In the genomic region with DNA sequence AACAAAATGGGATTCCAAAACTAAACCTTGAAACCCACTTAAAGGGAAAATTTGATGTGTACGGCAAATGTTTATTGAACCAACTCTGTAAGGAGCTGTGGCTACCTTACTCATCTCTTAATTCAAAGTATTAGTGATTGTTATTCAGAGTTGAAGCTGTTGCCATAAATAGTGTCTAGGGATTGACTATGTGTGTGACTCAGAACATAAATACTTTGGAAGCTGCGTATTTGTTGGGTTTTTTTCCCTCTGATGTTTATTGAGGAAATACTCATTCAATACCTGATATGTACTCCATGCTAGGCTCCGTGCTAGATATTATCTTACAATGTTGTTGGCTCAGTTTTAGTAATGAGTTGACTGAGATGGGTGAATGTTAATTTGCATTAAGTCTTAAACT, we compare ENCODE assay signal across 11 cellular contexts.
A peak's percentile ranks its signal among the peaks of the same experiment; 100 is the strongest.
DNase-seq lines count a peak whose midpoint lies in the region; ATAC-seq and TF ChIP-seq lines count a peak whose summit lies in the region.
"Had no signal": no experiment of that assay in that cellular context is flagged by ENCODE, and none has a peak within 500 bp of the region (broad histone marks: within the 10 kb centered on the region; RNA-seq: fewer than 3 reads in every experiment).

No MANE protein-coding gene starts in this region.

- H3K4me2 ChIP-seq in PC-3 (ENCODE audit: low read length) = peak overlapping the region; percentile 64

- no peaks in the 10 kb centered on the region for H4K20me1 ChIP-seq in PC-3 (ENCODE audit: low read length)

- intact Hi-C loops in PC-3 (cut with micrococcal nuclease) = loop anchor here (5.0 kb wide), 1 partner anchor 210 kb away; a partner anchor contains a TSS
- intact Hi-C loops in esophagus muscularis mucosa (cut with DNase I) = loop anchor here (10.0 kb wide), 1 partner anchor 198 kb away; no protein-coding TSS in a partner anchor

- H3K79me2 ChIP-seq in PC-3 (ENCODE audit: low read length) = no peaks in the 10 kb centered on the region

- H3K4me3 ChIP-seq in GM12865 (ENCODE audit: low read depth, low read length) = no peak overlapping the region
- no peak overlapping the region for H3K4me3 ChIP-seq in PC-3 (ENCODE audit: low read length)
- no peak overlapping the region for H3K4me3 ChIP-seq in skeletal muscle cell (ENCODE audit: low read depth, low read length)
- no peak overlapping the region for H3K4me3 ChIP-seq in esophagus muscularis mucosa
- H3K4me3 ChIP-seq: ovary had no signal

- no peak overlapping the region for H2AFZ ChIP-seq in PC-3 (ENCODE audit: low read length)

- peaks cover 3% of the 10 kb centered on the region for H3F3A ChIP-seq in PC-3 (ENCODE audit: low read length, unreplicated experiment)

- 51% methylated on average over 3 of the region's 3 CpGs for WGBS in esophagus muscularis mucosa

- no peak overlapping the region; the same call in 1 of the 2 replicates for H3K9ac ChIP-seq in PC-3 (ENCODE audit: low read length)

- DNase-seq in GM12865 (ENCODE audit: low read depth) (peak; percentile 3), PC-3 (peak; percentile 93), epithelial cell of prostate (ENCODE audit: low read depth, low spot score) (peak; percentile 64), skeletal muscle cell (ENCODE audit: low read depth) (peak; percentile 49), esophagus muscularis mucosa (ENCODE audit: extremely low spot score) (no peak)
- DNase-seq: aorta, NCI-H1092 treated with DMSO at 0.1 percent for 48 hours, OCI-M1, ovary had no signal

- no peak for TF ChIP-seq EP300 in esophagus muscularis mucosa (IDR thresholded peaks at IDR 0.05)

- H3K27me3 ChIP-seq in PC-3 (ENCODE audit: low read length) (no peaks in the 10 kb centered on the region), esophagus muscularis mucosa (no peaks in the 10 kb centered on the region)
- H3K27me3 ChIP-seq: ovary had no signal

- H3K4me1 ChIP-seq in PC-3 (ENCODE audit: insufficient read depth, low read length) (peaks cover 14% of the 10 kb centered on the region), esophagus muscularis mucosa (peaks cover 7 to 17% (median 11%) of the 10 kb centered on the region in 4 donors)

- BruUV-seq in PC-3 (replicated peaks; lab: Mats Ljungman, UMichigan) = no TSS peak

- H3K36me3 ChIP-seq in PC-3 (ENCODE audit: low read depth, low read length) (no peaks in the 10 kb centered on the region), esophagus muscularis mucosa (peaks cover 8 to 42% (median 23%) of the 10 kb centered on the region in 4 donors)
- H3K36me3 ChIP-seq: ovary had no signal

- no peak for TF ChIP-seq POLR2A in esophagus muscularis mucosa (IDR thresholded peaks at IDR 0.05; ENCODE audit: low read depth)

- no peaks in the 10 kb centered on the region for H3K9me2 ChIP-seq in PC-3 (replicated peaks; ENCODE audit: low read length)

- H3K9me3 ChIP-seq in PC-3 (ENCODE audit: low read length) (no peaks in the 10 kb centered on the region), esophagus muscularis mucosa (no peaks in the 10 kb centered on the region)
- H3K9me3 ChIP-seq: ovary had no signal

- CTCF ChIA-PET in PC-3 (lab: Charles Lee) = no interaction called here

- TF ChIP-seq CTCF in GM12865 (IDR thresholded peaks at IDR 0.05; ENCODE audit: insufficient read depth, low read depth, low read length, missing control alignments) (no peak), PC-3 (conservative IDR thresholded peaks at IDR 0.05; ENCODE audit: low read depth, low read length) (no peak), esophagus muscularis mucosa (IDR thresholded peaks at IDR 0.05) (no peak)

- H3K27ac ChIP-seq in PC-3 (ENCODE audit: low read length) (peak overlapping the region; percentile 62), epithelial cell of prostate (peak overlapping the region; percentile 16), esophagus muscularis mucosa (replicated peaks in 1 of 4) (no peak overlapping the region)
- H3K27ac ChIP-seq: ovary had no signal

- POLR2A ChIA-PET in PC-3 (lab: Charles Lee; ENCODE audit: unreplicated experiment) = interaction anchor here (0.5 to 0.6 kb wide), 4 partner anchors 51 to 317 kb away, joined by 3 to 5 read pairs (median 3); no protein-coding TSS in a partner anchor

- ATAC-seq in PC-3 = peak; percentile 100
- no peak for ATAC-seq in GM19467 (IDR thresholded peaks at IDR 0.05; ENCODE audit: unreplicated experiment)
- ATAC-seq in HG03025 (IDR thresholded peaks at IDR 0.05; ENCODE audit: low FRiP score, unreplicated experiment) = no peak

Comparison
In these comparisons a context has a peak if more than half of its experiments do, and no peak if none do; other contexts are left out.
1. H3K27ac ChIP-seq: peak in PC-3 (single experiment) and epithelial cell of prostate (single experiment); none in esophagus muscularis mucosa (0 of 4).